Comparison of ENCODE assay signal across 10 cellular contexts in genomic region chr14:53109688-53110041, GRCh38. TPM values are rescaled to one million over a fixed set of nuclear protein-coding genes. Genes with fewer than 3 reads are reported as not detected.
A peak's percentile ranks its signal among the peaks of the same experiment; 100 is the strongest.
DNase-seq lines count a peak whose midpoint lies in the region; ATAC-seq and TF ChIP-seq lines count a peak whose summit lies in the region.
"Had no signal": no experiment of that assay in that cellular context is flagged by ENCODE, and none has a peak within 500 bp of the region (broad histone marks: within the 10 kb centered on the region; RNA-seq: fewer than 3 reads in every experiment).

No MANE protein-coding gene starts in this region.

- H3K36me3 Mint-ChIP-seq in activated CD8-positive, alpha-beta T cell treated with anti-CD3 and anti-CD28 coated beads for 36 hours (ENCODE audit: low read depth), result peaks cover 10% of the 10 kb centered on the region
- peaks cover 6% of the 10 kb centered on the region for H3K36me3 Mint-ChIP-seq in activated CD4-positive, alpha-beta memory T cell treated with anti-CD3 and anti-CD28 coated beads for 36 hours
- H3K36me3 Mint-ChIP-seq: naive thymus-derived CD8-positive, alpha-beta T cell had no signal

- intact Hi-C loops in activated CD8-positive, alpha-beta T cell treated with anti-CD3 and anti-CD28 coated beads for 36 hours (cut with micrococcal nuclease), result loop anchor here (1.0 to 5.0 kb wide), 2 partner anchors 39 to 192 kb away; no protein-coding TSS in a partner anchor
- intact Hi-C loops in sciatic nerve (cut with DNase I), result no loop called here
- intact Hi-C loops in activated CD4-positive, alpha-beta memory T cell treated with anti-CD3 and anti-CD28 coated beads for 36 hours (cut with micrococcal nuclease), result loop anchor here (1.0 kb wide), 7 partner anchors 35 to 284 kb away; partner anchors contain the start of gene DDHD1

- no peaks in the 10 kb centered on the region for H3K27me3 Mint-ChIP-seq in activated CD8-positive, alpha-beta T cell treated with anti-CD3 and anti-CD28 coated beads for 36 hours
- no peaks in the 10 kb centered on the region for H3K27me3 Mint-ChIP-seq in activated CD4-positive, alpha-beta memory T cell treated with anti-CD3 and anti-CD28 coated beads for 36 hours
- H3K27me3 Mint-ChIP-seq: naive thymus-derived CD8-positive, alpha-beta T cell had no signal

- CTCF ChIA-PET in activated CD8-positive, alpha-beta T cell treated with anti-CD3 and anti-CD28 coated beads for 36 hours (lab: Charles Lee), result interaction anchor here (0.7 to 4.3 kb wide), 7 partner anchors 12 to 186 kb away, joined by 3 to 32 read pairs (median 6); partner anchors contain the start of gene DDHD1
- CTCF ChIA-PET in activated CD4-positive, alpha-beta memory T cell treated with anti-CD3 and anti-CD28 coated beads for 36 hours (lab: Charles Lee), result interaction anchor here (0.9 to 4.2 kb wide), 6 partner anchors 17 to 285 kb away, joined by 3 to 27 read pairs (median 5); partner anchors contain the start of gene DDHD1

- POLR2A ChIA-PET in activated CD8-positive, alpha-beta T cell treated with anti-CD3 and anti-CD28 coated beads for 36 hours (lab: Charles Lee), result interaction anchor here (0.9 to 4.0 kb wide), 12 partner anchors 8 to 81 kb away, joined by 3 to 72 read pairs (median 3); partner anchors contain the start of gene DDHD1
- POLR2A ChIA-PET in activated CD4-positive, alpha-beta memory T cell treated with anti-CD3 and anti-CD28 coated beads for 36 hours (lab: Charles Lee), result interaction anchor here (0.6 to 3.9 kb wide), 8 partner anchors 10 to 81 kb away, joined by 3 to 55 read pairs (median 6); partner anchors contain the start of gene DDHD1

- no peak overlapping the region for H3K4me3 Mint-ChIP-seq in activated CD8-positive, alpha-beta T cell treated with anti-CD3 and anti-CD28 coated beads for 36 hours
- H3K4me3 Mint-ChIP-seq in activated CD4-positive, alpha-beta memory T cell treated with anti-CD3 and anti-CD28 coated beads for 36 hours, result no peak overlapping the region
- H3K4me3 Mint-ChIP-seq: naive thymus-derived CD8-positive, alpha-beta T cell had no signal

- H3K9me3 Mint-ChIP-seq in activated CD8-positive, alpha-beta T cell treated with anti-CD3 and anti-CD28 coated beads for 36 hours, result peaks cover 6% of the 10 kb centered on the region
- no peaks in the 10 kb centered on the region for H3K9me3 Mint-ChIP-seq in activated CD4-positive, alpha-beta memory T cell treated with anti-CD3 and anti-CD28 coated beads for 36 hours

- DNase-seq in activated CD8-positive, alpha-beta T cell treated with anti-CD3 and anti-CD28 coated beads for 36 hours, result no peak
- no peak for DNase-seq in sciatic nerve (ENCODE audit: low spot score)
- DNase-seq in activated CD4-positive, alpha-beta memory T cell treated with anti-CD3 and anti-CD28 coated beads for 36 hours, result no peak
- DNase-seq in SIG-M5 (lab: John Stamatoyannopoulos, UW), result no peak
- no peak for DNase-seq in cortex of kidney (lab: John Stamatoyannopoulos, UW)
- DNase-seq: heart right ventricle had no signal

- no peak for TF ChIP-seq CTCF in activated CD8-positive, alpha-beta T cell treated with anti-CD3 and anti-CD28 coated beads for 36 hours (IDR thresholded peaks at IDR 0.05)

- peak; percentile 35 for ATAC-seq in GM18502 (IDR thresholded peaks at IDR 0.05; ENCODE audit: poor library complexity, unreplicated experiment)
- peak; percentile 35 for ATAC-seq in GM21367 (IDR thresholded peaks at IDR 0.05; ENCODE audit: unreplicated experiment)
- ATAC-seq in HG03095 (IDR thresholded peaks at IDR 0.05; ENCODE audit: unreplicated experiment), result peak; percentile 27
- ATAC-seq in activated CD8-positive, alpha-beta T cell treated with anti-CD3 and anti-CD28 coated beads for 36 hours, result peak; percentile 18
- no peak for ATAC-seq in sciatic nerve

- peaks cover 29% of the 10 kb centered on the region for H3K4me1 Mint-ChIP-seq in activated CD8-positive, alpha-beta T cell treated with anti-CD3 and anti-CD28 coated beads for 36 hours (ENCODE audit: low read depth)
- peaks cover 25% of the 10 kb centered on the region for H3K4me1 Mint-ChIP-seq in activated CD4-positive, alpha-beta memory T cell treated with anti-CD3 and anti-CD28 coated beads for 36 hours (ENCODE audit: low read depth)

- no peak overlapping the region for H3K27ac Mint-ChIP-seq in activated CD8-positive, alpha-beta T cell treated with anti-CD3 and anti-CD28 coated beads for 36 hours
- H3K27ac Mint-ChIP-seq in activated CD4-positive, alpha-beta memory T cell treated with anti-CD3 and anti-CD28 coated beads for 36 hours, result no peak overlapping the region
- H3K27ac Mint-ChIP-seq: naive thymus-derived CD8-positive, alpha-beta T cell had no signal

RNA-seq across cellular contexts. Expression of gene DDHD1, which starts 43.5 kb away (rescaled TPM):
- total RNA-seq in activated CD8-positive, alpha-beta T cell treated with anti-CD3 and anti-CD28 coated beads for 36 hours, result 10 to 100 TPM; 35.5 to 41.5 TPM
- total RNA-seq in sciatic nerve, result 31.6 TPM
- 10 to 100 TPM; 40.6 to 42.7 TPM for total RNA-seq in activated CD4-positive, alpha-beta memory T cell treated with anti-CD3 and anti-CD28 coated beads for 36 hours
